4 cellular contexts compared by ENCODE assay signal in the genomic region with DNA sequence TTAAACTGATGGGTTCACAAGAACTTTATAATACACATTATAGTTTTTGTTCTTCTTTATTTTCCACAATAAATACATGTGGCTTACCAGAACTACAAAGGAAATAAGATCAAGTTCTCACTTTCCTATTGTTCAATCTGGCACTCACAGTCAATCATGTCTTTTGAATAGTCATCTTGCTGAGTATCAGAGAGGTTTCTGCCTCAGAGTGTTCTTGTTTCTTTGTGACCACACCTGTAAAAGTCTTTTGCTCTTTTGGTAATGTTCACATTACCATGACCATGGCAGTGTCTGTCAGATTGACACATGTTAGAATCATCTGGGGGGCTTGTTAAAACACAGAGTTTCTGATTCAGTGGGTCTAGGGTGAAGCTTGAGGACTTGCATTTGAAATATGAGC.
"Had no signal": no experiment of that assay in that cellular context is flagged by ENCODE, and none has a peak within 500 bp of the region (broad histone marks: within the 10 kb centered on the region; RNA-seq: fewer than 3 reads in every experiment).

No MANE protein-coding gene starts in this region.

- H3K4me3 ChIP-seq: GM23338 had no signal

- H3K4me2 ChIP-seq: GM23338 had no signal

- DNase-seq: H9, HCEC 1CT, IMR-90 had no signal

- ATAC-seq: GM23338 had no signal

- H3K9me3 Mint-ChIP-seq: GM23338, H9 had no signal

- H2AFZ ChIP-seq: GM23338 had no signal

- H3K4me3 Mint-ChIP-seq: GM23338, H9 had no signal

- H3K27ac Mint-ChIP-seq: GM23338, H9 had no signal
